Comparison of ENCODE assay signal across 1 cellular context in the genomic region with DNA sequence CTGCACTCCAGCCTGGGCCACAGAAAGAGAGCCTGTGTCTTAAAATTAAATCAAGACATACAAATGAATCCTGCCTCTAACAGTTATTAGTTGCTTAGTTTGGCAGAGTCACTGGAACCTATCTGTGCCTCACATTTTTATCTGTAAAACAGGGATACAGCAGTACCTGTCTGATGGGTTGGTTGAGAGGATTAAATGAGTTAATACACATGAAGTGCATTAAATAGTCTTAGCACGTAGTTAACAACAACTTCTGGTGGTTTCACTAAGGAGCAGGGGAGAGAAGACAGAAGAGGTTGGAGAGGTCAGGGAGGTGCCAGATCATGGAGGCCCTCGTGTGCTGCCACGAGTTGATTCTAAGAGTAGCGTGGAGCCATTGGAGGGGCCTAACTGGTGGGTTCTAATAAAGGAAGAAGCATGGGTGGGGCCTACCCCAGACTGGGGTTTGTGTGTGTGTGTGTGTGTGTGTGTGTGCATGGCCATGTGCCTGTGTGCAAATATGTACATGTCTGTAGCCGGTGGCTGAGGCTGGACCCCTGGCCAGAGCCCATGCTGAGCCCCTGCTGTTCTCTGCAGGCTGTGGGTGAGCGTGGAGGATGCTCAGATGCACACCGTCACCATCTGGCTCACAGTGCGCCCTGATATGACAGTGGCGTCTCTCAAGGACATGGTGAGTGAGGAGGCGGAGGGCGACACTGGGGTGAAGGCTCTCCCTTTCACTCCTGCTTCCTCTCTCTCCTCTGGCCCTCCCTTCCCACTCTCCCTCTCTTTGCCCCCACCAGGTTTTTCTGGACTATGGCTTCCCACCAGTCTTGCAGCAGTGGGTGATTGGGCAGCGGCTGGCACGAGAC.
TF ChIP-seq lines count a peak whose summit lies in the region.

No MANE protein-coding gene starts in this region.

TF ChIP-seq in HCT116, 20 proteins besides CTCF, POLR2A, EP300 and RAD21:
- no peak for TF ChIP-seq SIN3A (IDR thresholded peaks at IDR 0.05; ENCODE audit: low read depth)
- TF ChIP-seq, protein P1, sequence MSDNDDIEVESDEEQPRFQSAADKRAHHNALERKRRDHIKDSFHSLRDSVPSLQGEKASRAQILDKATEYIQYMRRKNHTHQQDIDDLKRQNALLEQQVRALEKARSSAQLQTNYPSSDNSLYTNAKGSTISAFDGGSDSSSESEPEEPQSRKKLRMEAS (IDR thresholded peaks at IDR 0.05), result no peak
- TF ChIP-seq EZH2 (IDR thresholded peaks at IDR 0.05), result no peak
- TF ChIP-seq CBX3 (IDR thresholded peaks at IDR 0.05; ENCODE audit: low read depth), result no peak
- TF ChIP-seq POLR2AphosphoS5 (IDR thresholded peaks at IDR 0.05; ENCODE audit: low read depth, low read length), result peak; percentile 50
- TF ChIP-seq TCF7L2 (IDR thresholded peaks at IDR 0.05; ENCODE audit: borderline replicate concordance, extremely low read depth, insufficient read depth, insufficient read length), result no peak
- TF ChIP-seq SRF (IDR thresholded peaks at IDR 0.05; ENCODE audit: low read depth), result no peak
- TF ChIP-seq JUND (IDR thresholded peaks at IDR 0.05), result 0 out of 2 replicates have a peak, but pooled peaks have one; percentile 11
- TF ChIP-seq EGR1 (IDR thresholded peaks at IDR 0.05; ENCODE audit: low read depth), result no peak
- TF ChIP-seq CEBPB (IDR thresholded peaks at IDR 0.05; ENCODE audit: low read depth), result no peak
